In the genomic region with DNA sequence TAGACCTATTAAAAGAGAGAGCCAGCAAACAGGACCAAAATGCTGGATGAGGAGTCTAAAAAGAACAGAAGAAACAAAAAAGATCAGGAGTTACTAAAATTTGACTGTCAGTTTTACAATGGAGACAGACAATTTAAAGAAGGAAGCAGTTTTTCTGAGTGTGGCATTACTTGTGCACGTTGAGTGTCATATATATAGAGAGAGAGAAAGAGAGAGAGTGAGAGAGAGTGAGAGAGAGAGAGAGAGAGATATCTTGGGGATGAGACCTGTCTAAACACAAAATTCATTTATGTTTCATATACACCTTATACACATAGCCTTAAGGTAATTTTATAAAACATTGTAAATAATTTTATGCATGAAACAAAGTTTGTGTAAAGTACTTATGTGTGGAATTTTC, we compare ENCODE assay signal across 14 cellular contexts.
"Had no signal": no experiment of that assay in that cellular context is flagged by ENCODE, and none has a peak within 500 bp of the region (broad histone marks: within the 10 kb centered on the region; RNA-seq: fewer than 3 reads in every experiment).

No MANE protein-coding gene starts in this region.

- H3K4me3 ChIP-seq: thyroid gland had no signal

- H3K27me3 ChIP-seq: brain microvascular endothelial cell, thyroid gland had no signal

- ATAC-seq: activated CD4-positive, CD25-positive, alpha-beta regulatory T cell treated with anti-CD3 and anti-CD28 coated beads, Interleukin-2, amount 50 U/mL, for 24 hours; effector memory CD8-positive, alpha-beta T cell; left cardiac atrium; naive thymus-derived CD8-positive, alpha-beta T cell; stimulated activated naive B cell treated with anti-CD40 and anti-IgM and Interleukin-4, amounts not matched to agents 10 μg/mL and 1 μg/mL and 100 μg/mL, for 72 hours had no signal

- H3K9me3 Mint-ChIP-seq: effector memory CD8-positive, alpha-beta T cell had no signal

- H3K27ac ChIP-seq: brain microvascular endothelial cell, thyroid gland had no signal

- H3K36me3 ChIP-seq: brain microvascular endothelial cell, thyroid gland had no signal

- H3K4me3 Mint-ChIP-seq: stimulated activated naive B cell treated with anti-CD40 and anti-IgM and Interleukin-4, amounts not matched to agents 10 μg/mL and 1 μg/mL and 100 μg/mL, for 72 hours had no signal

- H3K9me3 ChIP-seq: thyroid gland had no signal

- DNase-seq: activated naive CD4-positive, alpha-beta T cell treated with Interleukin-2 at 50 U/mL for 16 hours; anterior cingulate cortex; brain microvascular endothelial cell; cerebellar nuclear complex; dermis blood vessel endothelial cell; foreskin melanocyte; left cardiac atrium; naive thymus-derived CD8-positive, alpha-beta T cell; nucleus accumbens; stimulated activated CD4-positive, alpha-beta T cell treated with anti-CD3 and anti-CD28 coated beads, Interleukin-2, amount 100 ng/mL, for 48 hours; stimulated activated naive B cell treated with anti-CD40 and anti-IgM and Interleukin-4, amounts not matched to agents 10 μg/mL and 1 μg/mL and 100 μg/mL, for 72 hours; thyroid gland had no signal

- H3K27me3 Mint-ChIP-seq: effector memory CD8-positive, alpha-beta T cell; stimulated activated naive B cell treated with anti-CD40 and anti-IgM and Interleukin-4, amounts not matched to agents 10 μg/mL and 1 μg/mL and 100 μg/mL, for 72 hours had no signal
